8 cellular contexts compared by ENCODE assay signal in the genomic region with DNA sequence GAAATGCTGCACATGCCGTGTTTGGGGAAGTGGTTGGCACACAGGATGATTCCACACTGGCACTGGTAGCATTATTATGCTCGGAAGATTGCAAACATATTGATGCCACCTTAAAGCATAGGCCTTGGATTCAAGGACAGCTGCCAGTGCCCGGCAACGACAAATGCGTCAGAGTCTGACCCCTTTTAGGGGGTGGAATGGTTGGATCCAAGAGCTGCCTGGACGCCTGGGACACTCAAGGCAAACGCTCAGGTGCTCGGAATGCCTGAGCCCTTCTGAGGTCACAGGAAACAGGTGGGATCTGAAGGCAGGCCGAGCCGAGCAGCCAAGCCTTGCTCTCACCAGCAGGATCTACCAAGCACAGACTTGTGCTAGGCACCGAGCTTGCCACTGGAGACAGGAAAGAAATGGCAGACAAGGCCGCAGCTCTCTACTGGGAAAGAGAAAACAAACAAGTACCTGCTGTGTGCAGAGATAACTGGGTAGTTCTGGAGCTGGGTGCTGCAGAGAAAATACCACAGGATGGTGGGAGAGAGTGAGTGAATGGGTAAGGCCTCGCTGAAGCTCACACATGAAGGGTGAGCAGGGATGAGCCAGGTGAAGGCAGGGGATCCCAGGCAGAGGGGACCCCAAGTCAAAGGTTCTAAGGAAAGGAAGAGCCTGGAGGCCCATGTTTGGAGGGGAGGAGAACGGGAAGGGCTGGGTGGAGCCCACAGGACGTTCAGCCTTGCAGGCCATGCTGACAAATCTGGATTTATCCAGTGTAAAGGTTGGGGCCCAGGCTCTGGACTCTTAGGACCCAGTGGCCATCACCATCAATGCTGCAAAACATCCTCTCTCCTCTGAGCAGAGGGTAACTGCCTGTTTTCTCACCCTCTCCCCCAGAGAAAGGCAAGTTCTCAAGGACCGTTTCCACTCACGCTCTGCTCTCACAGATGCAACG. TPM values are rescaled to one million over a fixed set of nuclear protein-coding genes. Genes with fewer than 3 reads are reported as not detected.
DNase-seq lines count a peak whose midpoint lies in the region; ATAC-seq, FAIRE-seq and TF ChIP-seq lines count a peak whose summit lies in the region.

No MANE protein-coding gene starts in this region.

- POLR2A ChIA-PET in K562 (lab: Yijun Ruan, JAX): interaction anchor here (0.6 to 5.0 kb wide), 13 partner anchors 9 to 283 kb away, joined by 3 to 41 read pairs (median 4); partner anchors contain the start of gene RANBP3

- H4K20me1 ChIP-seq in K562 (replicated peaks; ENCODE audit: control insufficient read depth, insufficient read depth, low read length): peaks cover 68% of the 10 kb centered on the region

- H3K27ac Mint-ChIP-seq in activated naive CD4-positive, alpha-beta T cell treated with anti-CD3 and anti-CD28 coated beads, Interleukin-2, amount 10 ng/mL, durations not matched to agents 7 days and 5 days: peak overlapping the region; percentile 60

- H3K9me3 Mint-ChIP-seq in activated naive CD4-positive, alpha-beta T cell treated with anti-CD3 and anti-CD28 coated beads, Interleukin-2, amount 10 ng/mL, durations not matched to agents 7 days and 5 days: no peaks in the 10 kb centered on the region

- TF ChIP-seq RAD21 in K562 (CRISPR knock-in tag; conservative IDR thresholded peaks at IDR 0.05 in 1 of 2, IDR thresholded peaks at IDR 0.05 in 1 of 2): no peak

- H3K27ac ChIP-seq in K562 (ENCODE audit: extremely low read depth, low read depth, low read length) (peak overlapping the region; percentile 51), upper lobe of left lung (peak overlapping the region; percentile 72 to 83 (median 78))

- TF ChIP-seq EP300 in K562 (IDR thresholded peaks at IDR 0.05; ENCODE audit: low read length): no peak
- no peak for TF ChIP-seq EP300 in upper lobe of left lung (IDR thresholded peaks at IDR 0.05)

- intact Hi-C loops in K562 (cut with micrococcal nuclease): no loop called here

- FAIRE-seq in K562 (lab: Jason Lieb, UNC): peak; percentile 48

- peaks cover 78% of the 10 kb centered on the region; the same call in 2 of the 3 replicates for H3K36me3 ChIP-seq in K562 (ENCODE audit: control insufficient read depth, insufficient read depth, low read length)
- H3K36me3 ChIP-seq in upper lobe of left lung: peaks cover 0 to 14% (median 6%) of the 10 kb centered on the region in 4 donors

- H3K9me3 ChIP-seq in K562 (replicated peaks; ENCODE audit: control insufficient read depth, insufficient read depth, low read depth, low read length) (no peaks in the 10 kb centered on the region), upper lobe of left lung (no peaks in the 10 kb centered on the region)

- H3K4me1 Mint-ChIP-seq in activated naive CD4-positive, alpha-beta T cell treated with anti-CD3 and anti-CD28 coated beads, Interleukin-2, amount 10 ng/mL, durations not matched to agents 7 days and 5 days: peaks cover 78% of the 10 kb centered on the region

- in situ Hi-C loops in K562 (cut with MboI): no loop called here

- no TSS peak for BruUV-seq in K562 (replicated peaks; lab: Mats Ljungman, UMichigan)

- H3K27me3 ChIP-seq in K562 (ENCODE audit: control insufficient read depth in 2 of 2, insufficient read depth in 2 of 2, low read length in 2 of 2): no peaks in the 10 kb centered on the region
- no peaks in the 10 kb centered on the region for H3K27me3 ChIP-seq in upper lobe of left lung

- H3K27me3 Mint-ChIP-seq in activated naive CD4-positive, alpha-beta T cell treated with anti-CD3 and anti-CD28 coated beads, Interleukin-2, amount 10 ng/mL, durations not matched to agents 7 days and 5 days: no peaks in the 10 kb centered on the region

- H3K4me1 ChIP-seq in K562 (replicated peaks in 1 of 2; ENCODE audit: control insufficient read depth in 2 of 2, insufficient read depth in 2 of 2, low read length in 2 of 2): peaks cover 26 to 28% of the 10 kb centered on the region in 2 experiments
- H3K4me1 ChIP-seq in upper lobe of left lung: peaks cover 53 to 81% (median 65%) of the 10 kb centered on the region in 4 donors

- TF ChIP-seq POLR2A in K562 (conservative IDR thresholded peaks at IDR 0.05) (no peak), upper lobe of left lung (IDR thresholded peaks at IDR 0.05) (no peak)

- peaks cover 99% of the 10 kb centered on the region for H3K79me2 ChIP-seq in K562 (ENCODE audit: control insufficient read depth, insufficient read depth, low read length)

- H3K4me3 ChIP-seq in K562 (no peak overlapping the region), upper lobe of left lung (no peak overlapping the region)

- 26% methylated on average over 18 of the region's 18 CpGs for WGBS in K562 (ENCODE audit: insufficient coverage, low coverage, missing lambda C conversion rate)
- whole genome bisulfite sequencing in upper lobe of left lung, 2 donors: 42 to 50% methylated on average over 13 to 18 of the region's 18 CpGs

- CTCF ChIA-PET in activated naive CD4-positive, alpha-beta T cell treated with anti-CD3 and anti-CD28 coated beads, Interleukin-2, amount 10 ng/mL, durations not matched to agents 7 days and 5 days (lab: Charles Lee): interaction anchor here (0.6 to 4.0 kb wide), 13 partner anchors 10 to 165 kb away, joined by 3 to 41 read pairs (median 9); partner anchors contain the start of gene RANBP3
- CTCF ChIA-PET in K562 (lab: Yijun Ruan, JAX; ENCODE audit: low intra/inter-chr PET ratio): interaction anchor here (0.8 to 2.3 kb wide), 2 partner anchors 53 to 79 kb away, joined by 4 to 26 read pairs; no protein-coding TSS in a partner anchor

- peak overlapping the region; percentile 75 for H3K4me2 ChIP-seq in K562 (ENCODE audit: insufficient read depth, low read length)

- no peak for DNase-seq in activated naive CD4-positive, alpha-beta T cell treated with anti-CD3 and anti-CD28 coated beads, Interleukin-2, amount 10 ng/mL, durations not matched to agents 7 days and 5 days
- DNase-seq in activated naive CD4-positive, alpha-beta T cell treated with Interleukin-2 at 50 U/mL for 16 hours: no peak
- DNase-seq in K562 (ENCODE audit: extremely low read depth in 1 of 4, low spot score in 3 of 4) (peak in 2 of 4 experiments; percentile 48 to 51), lung microvascular endothelial cell (ENCODE audit: low read depth in 2 of 2) (peak; percentile 26 to 41), upper lobe of left lung (peak in 1 of 2 donors; percentile 77), COLO829 (ENCODE audit: low spot score) (no peak)
- DNase-seq in activated CD4-positive, alpha-beta T cell treated with anti-CD3 and anti-CD28 coated beads for 48 hours: no peak

- H3K36me3 Mint-ChIP-seq in activated naive CD4-positive, alpha-beta T cell treated with anti-CD3 and anti-CD28 coated beads, Interleukin-2, amount 10 ng/mL, durations not matched to agents 7 days and 5 days: peaks cover 19% of the 10 kb centered on the region

- no peak overlapping the region; the same call in 1 of the 2 replicates for H2AFZ ChIP-seq in K562 (ENCODE audit: low read depth, low read length)

- no peak for TF ChIP-seq CTCF in K562 (IDR thresholded peaks at IDR 0.05 in 2 of 3, conservative IDR thresholded peaks at IDR 0.05 in 1 of 3; ENCODE audit: insufficient read depth in 2 of 3, low read depth in 1 of 3, low read length in 3 of 3)
- TF ChIP-seq CTCF in upper lobe of left lung (IDR thresholded peaks at IDR 0.05): peak in 1 of 6 experiments; percentile 6

- H3K9ac ChIP-seq in K562 (ENCODE audit: insufficient read depth in 1 of 2, low read depth in 2 of 2, low read length in 2 of 2): peak overlapping the region; percentile 19 to 83

- H3K9me1 ChIP-seq in K562 (ENCODE audit: control insufficient read depth, insufficient read depth, low read length): peaks cover 4% of the 10 kb centered on the region

- ATAC-seq in K562: peak; percentile 73
- ATAC-seq in upper lobe of left lung (ENCODE audit: low FRiP score in 2 of 2): peak; percentile 11 to 89
- no peak for ATAC-seq in HG03025 (IDR thresholded peaks at IDR 0.05; ENCODE audit: low FRiP score, unreplicated experiment)

- H3K4me3 Mint-ChIP-seq in activated naive CD4-positive, alpha-beta T cell treated with anti-CD3 and anti-CD28 coated beads, Interleukin-2, amount 10 ng/mL, durations not matched to agents 7 days and 5 days: no peak overlapping the region

RNA-seq across cellular contexts. Expression of gene RANBP3, which starts 9.2 kb away (rescaled TPM):
- 101 and 160 TPM in 2 replicates for total RNA-seq in K562 (2011; cell fraction: chromatin; rRNA removed; ENCODE audit: low replicate concordance)
- 112 and 117 TPM in 2 replicates for total RNA-seq in K562 (2011; cell fraction: nucleolus; rRNA removed)
- total RNA-seq in K562 (2011; cell fraction: nucleoplasm; rRNA removed): 92.0 and 98.2 TPM in 2 replicates
- total RNA-seq in K562 (2014; rRNA removed) (63.2 and 82.2 TPM in 2 replicates), K562 (2014; rRNA removed; fragmentation: Illumina TruSeq; extraction: Trizol) (42.0 and 48.5 TPM in 2 replicates), K562 (2015; rRNA removed; fragmentation: Illumina TruSeq; extraction: Trizol) (54.4 and 66.7 TPM in 2 replicates), K562 (2021) (63.1 and 70.3 TPM in 2 replicates), lung microvascular endothelial cell (18.5 and 25.4 TPM in 2 replicates), upper lobe of left lung (100 to 1,000 TPM in 1 of 6 donors, 10 to 100 TPM in 5; 64.4 to 116 (median 68.5) TPM)
- polyA plus RNA-seq in K562 (2011; rRNA removed) (46.6 and 57.6 TPM in 2 replicates), K562 (2014; fragmentation: Illumina TruSeq; extraction: Trizol) (68.9 and 81.9 TPM in 2 replicates), K562 (2014; fragmentation: Nextera tagmentation; extraction: Ambion mirVana) (1 to 10 TPM in 1 of 2 experiments, under 1 TPM in 1; 0.90 to 1.8 TPM), K562 (2014; rRNA removed) (84.7 and 95.1 TPM in 2 replicates)
- 70.4 and 122 TPM in 2 replicates for polyA plus RNA-seq in K562 (2011; cell fraction: cytosol; rRNA removed)
- polyA plus RNA-seq in K562 (2011; cell fraction: nucleus; rRNA removed): 84.9 and 193 TPM in 2 replicates
- polyA plus RNA-seq in K562 (2012): 65.4 and 79.1 TPM in 2 replicates
- 29.0 and 45.3 TPM in 2 replicates for polyA minus RNA-seq in K562 (2011; rRNA and poly(A)+ RNA removed)
- 53.6 and 66.7 TPM in 2 replicates for polyA minus RNA-seq in K562 (2011; cell fraction: cytosol; rRNA and poly(A)+ RNA removed)
- polyA minus RNA-seq in K562 (2011; cell fraction: nucleus; rRNA and poly(A)+ RNA removed): 32.7 and 38.9 TPM in 2 replicates

RNA-seq across cellular contexts. Expression of gene CAPS, which starts 54.6 kb away (rescaled TPM):
- total RNA-seq in K562 (2011; cell fraction: chromatin; rRNA removed; ENCODE audit: low replicate concordance): 3.5 and 9.3 TPM in 2 replicates
- 6.8 and 8.0 TPM in 2 replicates for total RNA-seq in K562 (2011; cell fraction: nucleolus; rRNA removed)
- 3.4 and 3.8 TPM in 2 replicates for total RNA-seq in K562 (2011; cell fraction: nucleoplasm; rRNA removed)
- total RNA-seq in K562 (2014; rRNA removed) (2.4 and 4.0 TPM in 2 replicates), K562 (2014; rRNA removed; fragmentation: Illumina TruSeq; extraction: Trizol) (0.61 and 0.62 TPM in 2 replicates), K562 (2015; rRNA removed; fragmentation: Illumina TruSeq; extraction: Trizol) (0.91 and 1.7 TPM in 2 replicates), K562 (2021) (1.7 and 2.2 TPM in 2 replicates), lung microvascular endothelial cell (2.4 and 4.6 TPM in 2 replicates), upper lobe of left lung (100 to 1,000 TPM in 4 of 6 donors, 10 to 100 TPM in 2; 20.6 to 414 (median 115) TPM)
- polyA plus RNA-seq in K562 (2011; rRNA removed) (1.0 and 2.4 TPM in 2 replicates), K562 (2014; fragmentation: Illumina TruSeq; extraction: Trizol) (0.59 and 1.0 TPM in 2 replicates), K562 (2014; fragmentation: Nextera tagmentation; extraction: Ambion mirVana) (under 1 TPM; 0.15 TPM), K562 (2014; rRNA removed) (2.7 and 3.1 TPM in 2 replicates)
- polyA plus RNA-seq in K562 (2011; cell fraction: cytosol; rRNA removed): 2.7 and 2.8 TPM in 2 replicates
- 5.7 and 7.4 TPM in 2 replicates for polyA plus RNA-seq in K562 (2011; cell fraction: nucleus; rRNA removed)
- polyA plus RNA-seq in K562 (2012): 1.5 and 4.5 TPM in 2 replicates
- polyA minus RNA-seq in K562 (2011; rRNA and poly(A)+ RNA removed): 0.42 and 0.54 TPM in 2 replicates
- 1.1 and 1.4 TPM in 2 replicates for polyA minus RNA-seq in K562 (2011; cell fraction: cytosol; rRNA and poly(A)+ RNA removed)
- 1.00 and 1.8 TPM in 2 replicates for polyA minus RNA-seq in K562 (2011; cell fraction: nucleus; rRNA and poly(A)+ RNA removed)

Comparison
In these comparisons a context has a peak if more than half of its experiments do, and no peak if none do; other contexts are left out.
1. DNase-seq: peak in lung microvascular endothelial cell (2 of 2); none in activated naive CD4-positive, alpha-beta T cell treated with anti-CD3 and anti-CD28 coated beads, Interleukin-2, amount 10 ng/mL, durations not matched to agents 7 days and 5 days (single experiment), activated naive CD4-positive, alpha-beta T cell treated with Interleukin-2 at 50 U/mL for 16 hours (single experiment), COLO829 (single experiment) and activated CD4-positive, alpha-beta T cell treated with anti-CD3 and anti-CD28 coated beads for 48 hours (single experiment).